In genomic region chr17:65751263-65751662, GRCh38 we compare ENCODE assay signal across 16 cellular contexts.
DNase-seq lines count a peak whose midpoint lies in the region; ATAC-seq and TF ChIP-seq lines count a peak whose summit lies in the region.
"Had no signal": no experiment of that assay in that cellular context is flagged by ENCODE, and none has a peak within 500 bp of the region (broad histone marks: within the 10 kb centered on the region; RNA-seq: fewer than 3 reads in every experiment).

No MANE protein-coding gene starts in this region.

- 74% methylated on average over 5 of the region's 5 CpGs for WGBS in right cardiac atrium
- 81 to 85% methylated on average over 5 of the region's 5 CpGs for WGBS in thyroid gland, 2 donors

- H3K27ac ChIP-seq in cardiac muscle cell (peak overlapping the region; percentile 30), right cardiac atrium (ENCODE audit: low read length) (no peak overlapping the region), thyroid gland (peak overlapping the region in 2 of 3 donors; percentile 74 to 83)
- H3K27ac ChIP-seq: coronary artery had no signal

- H3K9me3 ChIP-seq in cardiac muscle cell (ENCODE audit: low read depth) = no peaks in the 10 kb centered on the region
- H3K9me3 ChIP-seq in right cardiac atrium (ENCODE audit: control insufficient read depth, low read length) = no peaks in the 10 kb centered on the region
- no peaks in the 10 kb centered on the region for H3K9me3 ChIP-seq in thyroid gland
- H3K9me3 ChIP-seq: HAP-1, left lung, mucosa of descending colon had no signal

- H3K4me1 Mint-ChIP-seq in mesothelial cell of epicardium = peaks cover 61% of the 10 kb centered on the region

- intact Hi-C loops in right cardiac atrium (cut with DNase I) = no loop called here
- intact Hi-C loops in thyroid gland (cut with DNase I) = no loop called here

- H3K36me3 ChIP-seq in cardiac muscle cell = no peaks in the 10 kb centered on the region
- H3K36me3 ChIP-seq in thyroid gland = no peaks in the 10 kb centered on the region
- H3K36me3 ChIP-seq: HAP-1, left lung had no signal

- peaks cover 6% of the 10 kb centered on the region for H3K9me3 Mint-ChIP-seq in mesothelial cell of epicardium

- ATAC-seq in right cardiac atrium = no peak
- ATAC-seq: Panc1 had no signal

- no peaks in the 10 kb centered on the region for H3K27me3 Mint-ChIP-seq in mesothelial cell of epicardium (ENCODE audit: low read depth)
- H3K27me3 Mint-ChIP-seq: activated naive CD8-positive, alpha-beta T cell had no signal

- H3K27me3 ChIP-seq in cardiac muscle cell (no peaks in the 10 kb centered on the region), right cardiac atrium (ENCODE audit: control insufficient read depth, insufficient read depth) (no peaks in the 10 kb centered on the region), thyroid gland (no peaks in the 10 kb centered on the region)
- H3K27me3 ChIP-seq: left lung had no signal

- H3K27ac Mint-ChIP-seq in mesothelial cell of epicardium = peak overlapping the region; percentile 96

- H3K36me3 Mint-ChIP-seq in mesothelial cell of epicardium = no peaks in the 10 kb centered on the region

- H3K4me1 ChIP-seq in cardiac muscle cell (ENCODE audit: low read depth) = peaks cover 13% of the 10 kb centered on the region
- H3K4me1 ChIP-seq in right cardiac atrium (ENCODE audit: control insufficient read depth, insufficient read depth, low read length) = no peaks in the 10 kb centered on the region
- H3K4me1 ChIP-seq in thyroid gland = peaks cover 38 to 54% of the 10 kb centered on the region in 2 donors
- H3K4me1 ChIP-seq: HAP-1 had no signal

- peak overlapping the region; percentile 0 for H3K4me3 Mint-ChIP-seq in mesothelial cell of epicardium

- H3K4me3 ChIP-seq in cardiac muscle cell (no peak overlapping the region), right cardiac atrium (ENCODE audit: low read length) (no peak overlapping the region), thyroid gland (replicated peaks in 1 of 3) (no peak overlapping the region)
- H3K4me3 ChIP-seq: coronary artery, HAP-1, left lung, mucosa of descending colon had no signal

- TF ChIP-seq POLR2A in thyroid gland (IDR thresholded peaks at IDR 0.05) = no peak

- DNase-seq in cardiac muscle cell (ENCODE audit: low read depth in 1 of 2, low spot score in 1 of 2) = no peak
- DNase-seq in right cardiac atrium = no peak
- peak; percentile 39 for DNase-seq in SW480 (ENCODE audit: low spot score)
- no peak for DNase-seq in mesothelial cell of epicardium (ENCODE audit: low spot score in 2 of 2, unreplicated experiment in 2 of 2)
- DNase-seq in thyroid gland = no peak
- no peak for DNase-seq in NCI-H345 treated with DMSO at 0.1 percent for 48 hours (lab: John Stamatoyannopoulos, UW; ENCODE audit: unreplicated experiment)
- no peak for DNase-seq in superior temporal gyrus (ENCODE audit: extremely low spot score)
- DNase-seq in DMS79 treated with DMSO at 0.1 percent for 48 hours (lab: John Stamatoyannopoulos, UW) = no peak
- DNase-seq: activated CD4-positive, CD25-positive, alpha-beta regulatory T cell treated with anti-CD3 and anti-CD28 coated beads, Interleukin-2, amount 50 U/mL, for 72 hours; NCI-H1930 had no signal

- TF ChIP-seq CTCF in cardiac muscle cell (IDR thresholded peaks at IDR 0.05; ENCODE audit: low read depth, low read length) (no peak), mesothelial cell of epicardium (IDR thresholded peaks at IDR 0.05; ENCODE audit: unreplicated experiment) (no peak), thyroid gland (IDR thresholded peaks at IDR 0.05) (no peak)
